In the genomic region with DNA sequence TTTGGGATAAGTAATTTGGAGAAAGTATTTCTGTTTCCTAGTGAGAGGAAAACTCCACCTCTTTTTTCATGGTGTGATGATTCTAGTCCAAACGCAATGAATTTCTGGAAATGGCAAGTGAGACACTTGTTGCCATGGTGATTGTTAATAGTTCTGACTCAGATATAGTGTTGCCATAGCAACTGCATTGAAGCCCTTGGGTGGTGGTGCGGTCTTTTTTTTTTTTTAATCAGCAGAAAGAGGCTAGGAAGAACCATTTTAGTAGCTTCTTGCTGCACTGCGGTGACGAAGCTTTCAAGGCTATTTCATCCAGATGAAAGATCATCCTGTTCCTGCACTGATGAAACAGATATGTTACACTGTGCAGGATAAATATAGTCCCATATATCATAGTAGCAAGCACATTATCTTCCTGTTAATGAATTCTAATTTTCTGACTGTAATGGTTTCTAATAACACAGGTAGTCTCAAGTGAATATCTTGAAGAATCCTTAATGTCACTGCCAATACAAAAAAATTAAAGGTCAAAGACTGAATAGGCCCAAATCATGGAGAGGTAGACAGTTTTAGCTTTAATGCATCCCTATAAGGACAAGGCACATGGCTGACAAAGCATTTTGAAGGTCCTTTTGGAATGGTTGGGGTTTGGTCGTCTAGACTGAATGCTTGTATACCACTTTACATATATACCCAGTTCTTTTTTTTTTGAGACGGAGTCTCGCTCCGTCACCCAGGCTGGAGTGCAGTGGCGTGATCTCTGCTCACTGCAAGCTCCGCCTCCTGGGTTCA, we compare ENCODE assay signal across 12 cellular contexts.
DNase-seq lines count a peak whose midpoint lies in the region; ATAC-seq and TF ChIP-seq lines count a peak whose summit lies in the region.
"Had no signal": no experiment of that assay in that cellular context is flagged by ENCODE, and none has a peak within 500 bp of the region (broad histone marks: within the 10 kb centered on the region; RNA-seq: fewer than 3 reads in every experiment).

No MANE protein-coding gene starts in this region.

- no peaks in the 10 kb centered on the region for H3K36me3 ChIP-seq in kidney epithelial cell (ENCODE audit: control insufficient read depth, insufficient read depth, low read length)
- H3K36me3 ChIP-seq in transverse colon: no peaks in the 10 kb centered on the region
- no peaks in the 10 kb centered on the region for H3K36me3 ChIP-seq in effector memory CD4-positive, alpha-beta T cell (ENCODE audit: control insufficient read depth, insufficient read depth, low read length)
- H3K36me3 ChIP-seq: lower lobe of right lung had no signal

- DNase-seq in AG20443 (ENCODE audit: low spot score) (peak; percentile 62), M059J (ENCODE audit: low read depth) (peak; percentile 94), astrocyte of the hippocampus (ENCODE audit: low read depth, low spot score) (peak; percentile 78), kidney epithelial cell (ENCODE audit: low read depth) (peak; percentile 14), transverse colon (no peak), Right ventricle myocardium inferior (ENCODE audit: missing footprints) (no peak)
- DNase-seq in effector memory CD4-positive, alpha-beta T cell: no peak
- DNase-seq: CD8-positive, alpha-beta memory T cell; cortex of kidney; lower lobe of right lung; NCI-H82 had no signal

- H3K27me3 ChIP-seq in kidney epithelial cell (ENCODE audit: control insufficient read depth, insufficient read depth, low read length): no peaks in the 10 kb centered on the region
- no peaks in the 10 kb centered on the region for H3K27me3 ChIP-seq in transverse colon
- no peaks in the 10 kb centered on the region for H3K27me3 ChIP-seq in effector memory CD4-positive, alpha-beta T cell (replicated peaks; ENCODE audit: control insufficient read depth, insufficient read depth, low read length, poor library complexity, severe bottlenecking)

- no peak for TF ChIP-seq EP300 in transverse colon (IDR thresholded peaks at IDR 0.05; ENCODE audit: low read depth)

- H3K9me3 ChIP-seq in transverse colon: no peaks in the 10 kb centered on the region
- no peaks in the 10 kb centered on the region for H3K9me3 ChIP-seq in effector memory CD4-positive, alpha-beta T cell (ENCODE audit: control insufficient read depth, low read length)
- H3K9me3 ChIP-seq: lower lobe of right lung had no signal

- 86 to 87% methylated on average over 7 to 10 of the region's 10 CpGs for WGBS in transverse colon (ENCODE audit: low coverage in 1 of 2), 2 donors

- H3K27ac ChIP-seq in transverse colon: no peak overlapping the region
- no peak overlapping the region for H3K27ac ChIP-seq in effector memory CD4-positive, alpha-beta T cell (ENCODE audit: insufficient read depth, low read length, poor library complexity, severe bottlenecking)
- H3K27ac ChIP-seq: lower lobe of right lung had no signal

- no peak overlapping the region for H3K4me3 ChIP-seq in kidney epithelial cell (ENCODE audit: low read depth, low read length)
- H3K4me3 ChIP-seq in transverse colon: no peak overlapping the region
- no peak overlapping the region for H3K4me3 ChIP-seq in effector memory CD4-positive, alpha-beta T cell (ENCODE audit: insufficient read depth, low read depth, low read length, poor library complexity, severe bottlenecking)
- H3K4me3 ChIP-seq: lower lobe of right lung had no signal

- TF ChIP-seq POLR2A in transverse colon (IDR thresholded peaks at IDR 0.05): no peak

- ATAC-seq in GM21576 (IDR thresholded peaks at IDR 0.05; ENCODE audit: unreplicated experiment): no peak
- ATAC-seq in Right ventricle myocardium inferior: no peak
- ATAC-seq: lower lobe of right lung had no signal

- intact Hi-C loops in transverse colon (cut with DNase I; ENCODE audit: low total_unique reads) (no loop called here), Right ventricle myocardium inferior (cut with DNase I) (no loop called here)

- no peaks in the 10 kb centered on the region for H3K4me1 ChIP-seq in transverse colon
- H3K4me1 ChIP-seq in effector memory CD4-positive, alpha-beta T cell (ENCODE audit: control insufficient read depth, insufficient read depth, low read length, poor library complexity, severe bottlenecking): no peaks in the 10 kb centered on the region
- H3K4me1 ChIP-seq: lower lobe of right lung had no signal

- in situ Hi-C loops in transverse colon (cut with MboI; ENCODE audit: low pct_ligation_motif_present in 1 of 4, low pct_unique_long_range_greater_than_20kb in 1 of 4, low sequenced_read_pairs in 3 of 4): no loop called here

- TF ChIP-seq CTCF in kidney epithelial cell (IDR thresholded peaks at IDR 0.05; ENCODE audit: insufficient read depth, low read length, poor library complexity, severe bottlenecking) (no peak), transverse colon (IDR thresholded peaks at IDR 0.05) (no peak)

Comparison
In these comparisons a context has a peak if more than half of its experiments do, and no peak if none do; other contexts are left out.
1. DNase-seq: peak in AG20443 (single experiment), M059J (single experiment), astrocyte of the hippocampus (single experiment) and kidney epithelial cell (single experiment); none in transverse colon (single experiment), Right ventricle myocardium inferior (single experiment) and effector memory CD4-positive, alpha-beta T cell (0 of 3).